ENCODE assay signal across 9 cellular contexts in genomic region chr16:87316450-87316922, GRCh38. TPM values are rescaled to one million over a fixed set of nuclear protein-coding genes. Genes with fewer than 3 reads are reported as not detected.
DNase-seq lines count a peak whose midpoint lies in the region; ATAC-seq, FAIRE-seq and TF ChIP-seq lines count a peak whose summit lies in the region.
"Had no signal": no experiment of that assay in that cellular context is flagged by ENCODE, and none has a peak within 500 bp of the region (broad histone marks: within the 10 kb centered on the region; RNA-seq: fewer than 3 reads in every experiment).

No MANE protein-coding gene starts in this region.

- POLR2A ChIA-PET in GM12878 (lab: Charles Lee) = interaction anchor here (0.5 to 1.0 kb wide), 3 partner anchors 44 to 72 kb away, joined by 3 to 4 read pairs (median 3); no protein-coding TSS in a partner anchor

- no peak for TF ChIP-seq RAD21 in GM12878 (IDR thresholded peaks at IDR 0.05; ENCODE audit: insufficient read depth, low read depth, low read length)

- SMC1A ChIA-PET in GM12878 (lab: Charles Lee; ENCODE audit: uncharacterized antibody, unreplicated experiment) = interaction anchor here (1.6 to 2.3 kb wide), 2 partner anchors 67 to 78 kb away, joined by 7 to 8 read pairs; partner anchors contain the start of gene FBXO31

- H3K9me3 ChIP-seq in GM12878 (replicated peaks; ENCODE audit: control insufficient read depth, insufficient read depth, low read length) (no peaks in the 10 kb centered on the region), lung (ENCODE audit: control insufficient read depth in 2 of 2, insufficient read depth in 1 of 2, low read length in 1 of 2) (no peaks in the 10 kb centered on the region), tibial artery (no peaks in the 10 kb centered on the region)

- H2AFZ ChIP-seq in GM12878 (ENCODE audit: control insufficient read depth, low read depth, low read length) = peak overlapping the region; percentile 94

- TF ChIP-seq POLR2A in GM12878 (IDR thresholded peaks at IDR 0.05; ENCODE audit: low read depth, low read length) = no peak

- DNase-seq in activated effector memory CD4-positive, alpha-beta T cell treated with anti-CD3 and anti-CD28 coated beads, Interleukin-2, amount 50 U/mL, for 16 hours = peak; percentile 50
- no peak for DNase-seq in activated effector memory CD4-positive, alpha-beta T cell treated with Interleukin-2 at 50 U/mL for 16 hours
- DNase-seq in GM12878 (ENCODE audit: low read depth, low spot score) = no peak
- DNase-seq in lung (ENCODE audit: low spot score) = no peak
- no peak for DNase-seq in tibial artery
- no peak for DNase-seq in Ammon's horn (ENCODE audit: low spot score)
- no peak for DNase-seq in SHP77 treated with DMSO at 0.1 percent for 48 hours (lab: John Stamatoyannopoulos, UW)

- ATAC-seq in GM12878 = no peak
- no peak for ATAC-seq in lung (ENCODE audit: insufficient read depth, low FRiP score)
- ATAC-seq in GM21576 (IDR thresholded peaks at IDR 0.05; ENCODE audit: unreplicated experiment) = no peak

- no peak for FAIRE-seq in GM12878 (lab: Jason Lieb, UNC)
- FAIRE-seq: endometrium had no signal

- TF ChIP-seq CTCF in GM12878 (IDR thresholded peaks at IDR 0.05 in 2 of 3, conservative IDR thresholded peaks at IDR 0.05 in 1 of 3; ENCODE audit: control insufficient read depth in 2 of 3, extremely low read depth in 1 of 3, insufficient read depth in 1 of 3, low read depth in 3 of 3, low read length in 3 of 3) (no peak), lung (IDR thresholded peaks at IDR 0.05; ENCODE audit: control extremely low read depth, extremely low read depth) (no peak), tibial artery (IDR thresholded peaks at IDR 0.05) (no peak)

- H3K27me3 ChIP-seq in GM12878 (replicated peaks in 1 of 2; ENCODE audit: control insufficient read depth in 2 of 2, insufficient read depth in 2 of 2, low read length in 1 of 2) = no peaks in the 10 kb centered on the region
- no peaks in the 10 kb centered on the region for H3K27me3 ChIP-seq in lung (ENCODE audit: control insufficient read depth, insufficient read depth)
- H3K27me3 ChIP-seq in tibial artery = no peaks in the 10 kb centered on the region

- peaks cover 12% of the 10 kb centered on the region for H3K4me1 ChIP-seq in GM12878 (ENCODE audit: control insufficient read depth, insufficient read depth, low read length)
- peaks cover 3 to 4% of the 10 kb centered on the region in 2 donors for H3K4me1 ChIP-seq in lung (ENCODE audit: control insufficient read depth in 2 of 2, insufficient read depth in 2 of 2, low read length in 2 of 2)
- peaks cover 0 to 14% (median 9%) of the 10 kb centered on the region in 4 donors for H3K4me1 ChIP-seq in tibial artery

- H3K79me2 ChIP-seq in GM12878 (ENCODE audit: control insufficient read depth, insufficient read depth, low read length) = peaks cover 16% of the 10 kb centered on the region

- H3K36me3 ChIP-seq in GM12878 (ENCODE audit: control insufficient read depth in 2 of 2, insufficient read depth in 2 of 2, low read length in 1 of 2) = no peaks in the 10 kb centered on the region
- H3K36me3 ChIP-seq in lung (ENCODE audit: control insufficient read depth in 2 of 2, insufficient read depth in 2 of 2, low read length in 2 of 2) = no peaks in the 10 kb centered on the region
- no peaks in the 10 kb centered on the region for H3K36me3 ChIP-seq in tibial artery

- peak overlapping the region; percentile 95 for H3K27ac ChIP-seq in GM12878 (ENCODE audit: control insufficient read depth, insufficient read depth)
- peak overlapping the region; percentile 97 to 98 for H3K27ac ChIP-seq in lung (ENCODE audit: low read depth in 1 of 2, low read length in 1 of 2)
- H3K27ac ChIP-seq in tibial artery = peak overlapping the region; percentile 87 to 95

- BruUV-seq in GM12878 (replicated peaks; lab: Mats Ljungman, UMichigan) = no TSS peak

- H3K4me2 ChIP-seq in GM12878 (ENCODE audit: control insufficient read depth, insufficient read depth) = peak overlapping the region; percentile 82

- CTCF ChIA-PET in GM12878 (lab: Yijun Ruan, JAX) = interaction anchor here (1.0 to 3.9 kb wide), 6 partner anchors 40 to 84 kb away, joined by 3 to 15 read pairs (median 4); partner anchors contain the start of gene FBXO31

- RAD21 ChIA-PET in GM12878 (lab: Charles Lee; ENCODE audit: unreplicated experiment) = interaction anchor here (0.7 to 3.3 kb wide), 3 partner anchors 67 to 463 kb away, joined by 3 to 16 read pairs (median 6); partner anchors contain the start of gene FBXO31

- intact Hi-C loops in GM12878 (cut with micrococcal nuclease; ENCODE audit: unreplicated experiment) (loop anchor here (2.0 to 10.0 kb wide), 2 partner anchors 66 to 318 kb away; partner anchors contain the start of gene FBXO31), tibial artery (cut with DNase I; ENCODE audit: low total_unique reads) (loop anchor here (5.0 kb wide), 1 partner anchor 66 kb away; the partner anchor contains the start of gene FBXO31)

- H4K20me1 ChIP-seq in GM12878 (ENCODE audit: control insufficient read depth, insufficient read depth) = no peaks in the 10 kb centered on the region

- H3K9ac ChIP-seq in GM12878 (ENCODE audit: control insufficient read depth, insufficient read depth, low read length) = peak overlapping the region; percentile 99

- H3K4me3 ChIP-seq in GM12878 (peak overlapping the region; percentile 89), lung (peak overlapping the region; percentile 95), tibial artery (peak overlapping the region; percentile 90 to 99)

- 99% methylated on average over 4 of the region's 4 CpGs for WGBS in GM12878 (ENCODE audit: insufficient coverage, insufficient replicate concordance, low lambda C conversion rate, missing lambda C conversion rate)
- 95 to 98% methylated on average over 4 of the region's 4 CpGs for WGBS in lung, 2 donors

- no peak for TF ChIP-seq EP300 in GM12878 (IDR thresholded peaks at IDR 0.05; ENCODE audit: borderline replicate concordance in 1 of 2, control insufficient read depth in 1 of 2, low read depth in 2 of 2, low read length in 2 of 2)

- in situ Hi-C loops in GM12878 (cut with MboI) = no loop called here

TF ChIP-seq in GM12878, 131 proteins besides CTCF, POLR2A, EP300 and RAD21:
- TF ChIP-seq ZNF384 (IDR thresholded peaks at IDR 0.05; ENCODE audit: borderline replicate concordance, low read depth, low read length) = no peak
- no peak for TF ChIP-seq ZBTB4 (CRISPR knock-in tag; IDR thresholded peaks at IDR 0.05)
- TF ChIP-seq PKNOX1 (IDR thresholded peaks at IDR 0.05) = 0 out of 2 replicates have a peak, but pooled peaks have one; percentile 12

RNA-seq across cellular contexts. Expression of gene C16orf95, which starts 0.7 kb away (rescaled TPM):
- 8.1 and 8.3 TPM in 2 replicates for total RNA-seq in GM12878 (2013; cell fraction: nucleolus; rRNA removed)
- total RNA-seq in GM12878 (2014; rRNA removed) = 4.7 and 7.2 TPM in 2 replicates
- 3.4 TPM in 2 replicates for total RNA-seq in GM12878 (2014; rRNA removed; fragmentation: Illumina TruSeq; extraction: Trizol)
- 10.5 and 11.7 TPM in 2 replicates for total RNA-seq in GM12878 (2021)
- 3.7 TPM for polyA plus RNA-seq in GM12878 (2011; ENCODE audit: low read depth)
- 1.8 and 4.8 TPM in 2 replicates for polyA plus RNA-seq in GM12878 (2011; rRNA removed)
- 6.5 and 8.2 TPM in 2 replicates for polyA plus RNA-seq in GM12878 (2011; cell fraction: cytosol; rRNA removed)
- 6.8 and 10.2 TPM in 2 replicates for polyA plus RNA-seq in GM12878 (2011; cell fraction: nucleus; rRNA removed)
- 7.1 and 7.5 TPM in 2 replicates for polyA plus RNA-seq in GM12878 (2012)
- polyA plus RNA-seq in GM12878 (2014; fragmentation: Illumina TruSeq; extraction: Trizol) = 1.0 and 1.5 TPM in 2 replicates
- 1 to 10 TPM in 1 of 2 experiments, under 1 TPM in 1; 0.90 to 4.8 TPM for polyA plus RNA-seq in GM12878 (2014; fragmentation: Nextera tagmentation; extraction: Ambion mirVana)
- 6.2 and 8.1 TPM in 2 replicates for polyA plus RNA-seq in GM12878 (2014; rRNA removed)
- polyA plus RNA-seq in GM12878 (2016; fragmentation: Nextera tagmentation; extraction: Ambion mirVana) = 10 to 100 TPM; 19.5 to 22.7 TPM
- polyA minus RNA-seq in GM12878 (2011; rRNA and poly(A)+ RNA removed) = 2.7 and 3.4 TPM in 2 replicates
- not detected in 2 replicates for polyA minus RNA-seq in GM12878 (2011; cell fraction: cytosol; rRNA and poly(A)+ RNA removed)
- polyA minus RNA-seq in GM12878 (2011; cell fraction: nucleus; rRNA and poly(A)+ RNA removed) = 4.1 and 4.9 TPM in 2 replicates
- 1 to 10 TPM in 1 of 2 donors, under 1 TPM in 1; 0.48 to 4.3 TPM for total RNA-seq in lung
- polyA plus RNA-seq in lung = 1 to 10 TPM; 1.9 to 2.3 TPM
